In the genomic region with DNA sequence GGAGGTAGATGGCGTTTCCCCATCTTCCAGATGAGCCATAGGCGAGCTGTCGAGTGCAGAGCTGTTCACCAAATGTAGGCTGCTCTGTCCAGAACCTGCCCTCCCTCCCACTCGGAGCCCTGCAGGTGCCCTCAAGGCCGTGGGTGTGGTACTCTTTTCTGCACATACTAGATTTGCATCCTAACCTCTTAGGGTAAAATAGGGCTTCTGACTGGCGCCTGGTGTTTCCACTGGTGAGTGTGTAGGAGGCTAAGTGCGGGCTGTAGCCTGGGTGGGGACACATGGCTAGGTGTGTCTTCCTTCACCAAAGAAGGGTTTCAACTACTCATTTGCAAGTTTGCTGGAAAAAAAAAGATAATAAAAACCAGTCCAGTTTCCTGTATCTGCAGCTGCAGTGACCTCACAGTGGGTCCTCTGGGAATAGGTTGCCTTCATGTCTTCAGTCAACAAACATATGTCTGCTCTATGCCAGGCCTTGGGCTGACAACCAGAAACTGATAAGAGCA, we compare ENCODE assay signal across 12 cellular contexts. TPM values are rescaled to one million over a fixed set of nuclear protein-coding genes. Genes with fewer than 3 reads are reported as not detected.
DNase-seq lines count a peak whose midpoint lies in the region; ATAC-seq, FAIRE-seq and TF ChIP-seq lines count a peak whose summit lies in the region.
"Had no signal": no experiment of that assay in that cellular context is flagged by ENCODE, and none has a peak within 500 bp of the region (broad histone marks: within the 10 kb centered on the region; RNA-seq: fewer than 3 reads in every experiment).

No MANE protein-coding gene starts in this region.

- peak; percentile 81 for FAIRE-seq in bronchial epithelial cell (lab: Jason Lieb, UNC)

- no peak overlapping the region for H3K4me3 ChIP-seq in bronchial epithelial cell (ENCODE audit: low read depth, low read length)
- H3K4me3 ChIP-seq: gastroesophageal sphincter had no signal

- no peak for TF ChIP-seq CTCF in bronchial epithelial cell (IDR thresholded peaks at IDR 0.05; ENCODE audit: insufficient read depth, low read length, severe bottlenecking)

- DNase-seq in GF-D8 (lab: John Stamatoyannopoulos, UW) (peak; percentile 74), bronchial epithelial cell (ENCODE audit: low read depth) (no peak), hippocampal formation (lab: John Stamatoyannopoulos, UW) (no peak), superior temporal gyrus (ENCODE audit: extremely low spot score) (no peak), NOMO-1 (lab: John Stamatoyannopoulos, UW; ENCODE audit: unreplicated experiment in 2 of 2) (no peak), inferior parietal cortex (ENCODE audit: extremely low spot score) (no peak)
- DNase-seq: activated T-cell treated with anti-CD3 and anti-CD28 coated beads, Interleukin-2, amount 50 U/mL, for 1 hour; central memory CD4-positive, alpha-beta T cell; mesenchymal stem cell had no signal

- ATAC-seq in GM19452 (IDR thresholded peaks at IDR 0.05; ENCODE audit: unreplicated experiment) (peak; percentile 46), HG03196 (IDR thresholded peaks at IDR 0.05; ENCODE audit: unreplicated experiment) (peak; percentile 53)
- ATAC-seq: gastroesophageal sphincter had no signal

- no peaks in the 10 kb centered on the region for H3K27me3 ChIP-seq in bronchial epithelial cell (ENCODE audit: control insufficient read depth, insufficient read depth, low read length)

- no peaks in the 10 kb centered on the region for H3K36me3 ChIP-seq in bronchial epithelial cell (ENCODE audit: control insufficient read depth, insufficient read depth, low read length)
- H3K36me3 ChIP-seq: gastroesophageal sphincter had no signal

RNA-seq across cellular contexts. Expression of a gene that starts 8.5 kb away (rescaled TPM):
- total RNA-seq in bronchial epithelial cell = 56.8 and 66.6 TPM in 2 replicates

RNA-seq across cellular contexts. Expression of a gene that starts 24.2 kb away (rescaled TPM):
- 10.6 and 11.8 TPM in 2 replicates for total RNA-seq in bronchial epithelial cell

RNA-seq across cellular contexts. Expression of a gene that starts 29.8 kb away (rescaled TPM):
- 6.3 and 11.1 TPM in 2 replicates for total RNA-seq in bronchial epithelial cell

RNA-seq across cellular contexts. Expression of a gene that starts 32.4 kb away (rescaled TPM):
- 419 and 486 TPM in 2 replicates for total RNA-seq in bronchial epithelial cell
